ENCODE assay signal across 17 cellular contexts in the genomic region with DNA sequence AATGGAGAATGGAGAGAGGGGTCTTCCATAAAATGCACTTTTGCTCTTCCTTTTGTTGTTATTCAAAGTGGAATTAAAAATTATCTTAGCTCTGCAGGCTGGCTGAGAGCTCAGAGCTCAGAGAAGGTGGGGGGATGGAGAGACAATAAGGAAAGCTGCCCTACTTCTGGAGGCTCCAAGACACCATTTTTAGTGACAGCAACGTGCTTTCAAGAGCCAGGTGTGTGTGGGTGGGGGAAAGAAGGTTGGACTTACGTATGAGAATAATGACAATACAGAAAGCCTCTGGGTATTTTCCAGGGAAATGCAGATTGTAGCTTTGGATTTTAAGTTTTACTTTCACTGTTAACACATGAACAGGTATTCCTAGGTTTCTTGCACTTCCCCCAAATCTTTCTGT.
"Had no signal": no experiment of that assay in that cellular context is flagged by ENCODE, and none has a peak within 500 bp of the region (broad histone marks: within the 10 kb centered on the region; RNA-seq: fewer than 3 reads in every experiment).

No MANE protein-coding gene starts in this region.

- H3K4me3 Mint-ChIP-seq: activated naive CD8-positive, alpha-beta T cell treated with anti-CD3 and anti-CD28 coated beads, Interleukin-2, amount 10 ng/mL, durations not matched to agents 7 days and 5 days; effector memory CD8-positive, alpha-beta T cell; naive B cell; neural crest cell; stimulated activated naive CD8-positive, alpha-beta T cell treated with anti-CD3 and anti-CD28 coated beads, Interleukin-15, amount 100 ng/mL, for 72 hours had no signal

- H3K36me3 Mint-ChIP-seq: activated naive CD8-positive, alpha-beta T cell treated with anti-CD3 and anti-CD28 coated beads, Interleukin-2, amount 10 ng/mL, durations not matched to agents 7 days and 5 days; naive B cell had no signal

- FAIRE-seq: pancreas, small intestine had no signal

- H3K27ac ChIP-seq: pancreas, right lobe of liver, WERI-Rb-1 had no signal

- H3K36me3 ChIP-seq: pancreas, right lobe of liver, WERI-Rb-1 had no signal

- H3K4me1 Mint-ChIP-seq: activated naive CD8-positive, alpha-beta T cell treated with anti-CD3 and anti-CD28 coated beads, Interleukin-2, amount 10 ng/mL, durations not matched to agents 7 days and 5 days; stimulated activated naive CD8-positive, alpha-beta T cell treated with anti-CD3 and anti-CD28 coated beads, Interleukin-15, amount 100 ng/mL, for 72 hours had no signal

- H3K27me3 ChIP-seq: pancreas, right lobe of liver had no signal

- H3K9me3 Mint-ChIP-seq: activated naive CD8-positive, alpha-beta T cell treated with anti-CD3 and anti-CD28 coated beads, Interleukin-2, amount 10 ng/mL, durations not matched to agents 7 days and 5 days; effector memory CD8-positive, alpha-beta T cell; neural crest cell had no signal

- H3K4me3 ChIP-seq: lung, pancreas, right lobe of liver had no signal

- H3K4me1 ChIP-seq: pancreas, right lobe of liver had no signal

- H3K27me3 Mint-ChIP-seq: stimulated activated naive CD8-positive, alpha-beta T cell treated with anti-CD3 and anti-CD28 coated beads, Interleukin-15, amount 100 ng/mL, for 72 hours had no signal

- H3K27ac Mint-ChIP-seq: activated naive CD8-positive, alpha-beta T cell treated with anti-CD3 and anti-CD28 coated beads, Interleukin-2, amount 10 ng/mL, durations not matched to agents 7 days and 5 days; effector memory CD8-positive, alpha-beta T cell; naive B cell; stimulated activated naive CD8-positive, alpha-beta T cell treated with anti-CD3 and anti-CD28 coated beads, Interleukin-15, amount 100 ng/mL, for 72 hours had no signal

- H3K9me3 ChIP-seq: pancreas, right lobe of liver had no signal

- ATAC-seq: effector memory CD8-positive, alpha-beta T cell; pancreas; stimulated activated naive CD8-positive, alpha-beta T cell treated with anti-CD3 and anti-CD28 coated beads, Interleukin-15, amount 100 ng/mL, for 72 hours had no signal

- DNase-seq: activated CD4-positive, alpha-beta T cell treated with anti-CD3 and anti-CD28 coated beads, Interleukin-2, amount 50 U/mL, for 4 hours; activated naive CD4-positive, alpha-beta T cell; activated naive CD8-positive, alpha-beta T cell treated with anti-CD3 and anti-CD28 coated beads, Interleukin-2, amount 10 ng/mL, durations not matched to agents 7 days and 5 days; effector memory CD8-positive, alpha-beta T cell; hypothalamus; islet precursor cell; naive B cell; pancreas; right lobe of liver; small intestine; stimulated activated CD4-positive, alpha-beta T cell treated with anti-CD3 and anti-CD28 coated beads, Interleukin-15, amount 100 ng/mL, for 24 hours; stimulated activated CD4-positive, alpha-beta T cell treated with anti-CD3 and anti-CD28 coated beads, Interleukin-2, amount 100 ng/mL, for 48 hours; stimulated activated naive CD8-positive, alpha-beta T cell treated with anti-CD3 and anti-CD28 coated beads, Interleukin-15, amount 100 ng/mL, for 72 hours; trophoblast cell; WERI-Rb-1 had no signal
